In the genomic region with DNA sequence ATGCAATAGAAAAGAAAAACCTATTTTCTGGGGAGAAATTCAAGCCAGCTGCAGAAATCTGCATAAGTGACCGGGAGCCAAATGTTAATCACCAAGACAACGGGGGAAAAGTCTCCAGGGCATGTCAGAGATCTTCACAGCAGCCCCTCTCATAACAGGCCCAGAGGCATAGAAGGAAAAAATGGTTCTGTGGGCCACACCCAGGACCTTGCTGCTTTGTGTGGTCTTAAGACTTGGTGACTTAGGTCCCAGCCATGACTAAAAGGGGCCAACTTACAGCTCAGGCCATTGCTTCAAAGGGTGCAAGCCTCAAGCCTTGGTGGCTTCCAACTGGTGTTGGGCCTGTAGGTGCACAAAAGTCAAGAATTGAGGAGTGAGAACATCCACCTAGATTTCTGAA, we compare ENCODE assay signal across 38 cellular contexts.
"Had no signal": no experiment of that assay in that cellular context is flagged by ENCODE, and none has a peak within 500 bp of the region (broad histone marks: within the 10 kb centered on the region; RNA-seq: fewer than 3 reads in every experiment).

No MANE protein-coding gene starts in this region.

- H3K4me1 ChIP-seq: adrenal gland, ascending aorta, body of pancreas, breast epithelium had no signal

- H3K27me3 ChIP-seq: adrenal gland, ascending aorta, body of pancreas, brain microvascular endothelial cell, breast epithelium, cardiac muscle cell had no signal

- H3K36me3 Mint-ChIP-seq: activated naive CD4-positive, alpha-beta T cell treated with anti-CD3 and anti-CD28 coated beads, Interleukin-2, amount 10 ng/mL, durations not matched to agents 7 days and 5 days; activated naive CD4-positive, alpha-beta T cell treated with anti-CD3 and anti-CD28 coated beads, Interleukin-2, amount 50 U/mL, for 24 hours; activated naive CD8-positive, alpha-beta T cell; activated naive CD8-positive, alpha-beta T cell treated with anti-CD3 and anti-CD28 coated beads for 36 hours; activated naive CD8-positive, alpha-beta T cell treated with anti-CD3 and anti-CD28 coated beads, Interleukin-2, amount 10 ng/mL, durations not matched to agents 7 days and 5 days; brain had no signal

- H3K4me3 ChIP-seq: adrenal gland, ascending aorta, body of pancreas, breast epithelium, cardiac muscle cell had no signal

- DNase-seq: activated effector memory CD4-positive, alpha-beta T cell treated with anti-CD3 and anti-CD28 coated beads, Interleukin-2, amount 50 U/mL, for 16 hours; activated effector memory CD4-positive, alpha-beta T cell treated with Interleukin-2 at 50 U/mL for 16 hours; activated gamma-delta T cell; activated gamma-delta T cell treated with Interleukin-2 at 50 U/mL for 16 hours; activated naive CD4-positive, alpha-beta T cell; activated naive CD4-positive, alpha-beta T cell treated with anti-CD3 and anti-CD28 coated beads for 36 hours; activated naive CD4-positive, alpha-beta T cell treated with anti-CD3 and anti-CD28 coated beads, Interleukin-2, amount 10 ng/mL, durations not matched to agents 7 days and 5 days; activated naive CD4-positive, alpha-beta T cell treated with anti-CD3 and anti-CD28 coated beads, Interleukin-2, amount 50 U/mL, for 16 hours; activated naive CD4-positive, alpha-beta T cell treated with Interleukin-2 at 50 U/mL for 16 hours; activated naive CD8-positive, alpha-beta T cell treated with anti-CD3 and anti-CD28 coated beads for 36 hours; activated naive CD8-positive, alpha-beta T cell treated with anti-CD3 and anti-CD28 coated beads, Interleukin-2, amount 10 ng/mL, durations not matched to agents 7 days and 5 days; activated naive CD8-positive, alpha-beta T cell treated with anti-CD3 and anti-CD28 coated beads, Interleukin-2, amount 50 U/mL, for 24 hours; activated T-cell treated with anti-CD3 and anti-CD28 coated beads, Interleukin-2, amount 50 U/mL, for 1 hour; activated T-cell treated with anti-CD3 and anti-CD28 coated beads, Interleukin-2, amount 50 U/mL, for 24 hours; activated T-cell treated with anti-CD3 and anti-CD28 coated beads, Interleukin-2, amount 50 U/mL, for 4 hours; activated T-cell treated with anti-CD3 and anti-CD28 coated beads, Interleukin-2, amount 50 U/mL, for 48 hours; activated T-cell treated with anti-CD3 and anti-CD28 coated beads, Interleukin-2, amount 50 U/mL, for 72 hours; adrenal gland; amniotic stem cell; amygdala; anterior cingulate cortex; aorta; body of pancreas; brain microvascular endothelial cell; caudate nucleus; central memory CD4-positive, alpha-beta T cell; cerebellar nuclear complex had no signal

- ATAC-seq: activated naive CD4-positive, alpha-beta T cell treated with anti-CD3 and anti-CD28 coated beads, Interleukin-2, amount 50 U/mL, for 72 hours; activated naive CD8-positive, alpha-beta T cell treated with anti-CD3 and anti-CD28 coated beads, Interleukin-2, amount 50 U/mL, for 24 hours; activated T-cell treated with anti-CD3 and anti-CD28 coated beads, Interleukin-2, amount 50 U/mL, for 4 hours; activated T-cell treated with anti-CD3 and anti-CD28 coated beads, Interleukin-2, amount 50 U/mL, for 72 hours; activated T-helper 17 cell treated with anti-CD3 and anti-CD28 coated beads, Interleukin-2, amount 50 U/mL, for 72 hours; body of pancreas had no signal

- H3K27me3 Mint-ChIP-seq: activated naive CD4-positive, alpha-beta T cell treated with anti-CD3 and anti-CD28 coated beads, Interleukin-2, amount 10 ng/mL, durations not matched to agents 7 days and 5 days; activated naive CD4-positive, alpha-beta T cell treated with anti-CD3 and anti-CD28 coated beads, Interleukin-2, amount 50 U/mL, for 24 hours; activated naive CD8-positive, alpha-beta T cell; activated naive CD8-positive, alpha-beta T cell treated with anti-CD3 and anti-CD28 coated beads for 36 hours; activated naive CD8-positive, alpha-beta T cell treated with anti-CD3 and anti-CD28 coated beads, Interleukin-2, amount 10 ng/mL, durations not matched to agents 7 days and 5 days; activated naive CD8-positive, alpha-beta T cell treated with anti-CD3 and anti-CD28 coated beads, Interleukin-2, amount 50 U/mL, for 24 hours; activated T-cell treated with anti-CD3 and anti-CD28 coated beads, Interleukin-2, amount 50 U/mL, for 24 hours; activated T-helper 17 cell treated with anti-CD3 and anti-CD28 coated beads, Interleukin-2, amount 50 U/mL, for 72 hours; brain; central memory CD8-positive, alpha-beta T cell had no signal

- H3K36me3 ChIP-seq: ascending aorta, brain microvascular endothelial cell, breast epithelium, cardiac muscle cell had no signal

- H3K27ac Mint-ChIP-seq: activated naive CD4-positive, alpha-beta T cell treated with anti-CD3 and anti-CD28 coated beads for 36 hours; activated naive CD4-positive, alpha-beta T cell treated with anti-CD3 and anti-CD28 coated beads, Interleukin-2, amount 10 ng/mL, durations not matched to agents 7 days and 5 days; activated naive CD4-positive, alpha-beta T cell treated with anti-CD3 and anti-CD28 coated beads, Interleukin-2, amount 50 U/mL, for 24 hours; activated naive CD4-positive, alpha-beta T cell treated with anti-CD3 and anti-CD28 coated beads, Interleukin-2, amount 50 U/mL, for 72 hours; activated naive CD8-positive, alpha-beta T cell; activated naive CD8-positive, alpha-beta T cell treated with anti-CD3 and anti-CD28 coated beads for 36 hours; activated naive CD8-positive, alpha-beta T cell treated with anti-CD3 and anti-CD28 coated beads, Interleukin-2, amount 10 ng/mL, durations not matched to agents 7 days and 5 days; activated naive CD8-positive, alpha-beta T cell treated with anti-CD3 and anti-CD28 coated beads, Interleukin-2, amount 50 U/mL, for 24 hours; activated T-cell treated with anti-CD3 and anti-CD28 coated beads, Interleukin-2, amount 50 U/mL, for 24 hours; activated T-cell treated with anti-CD3 and anti-CD28 coated beads, Interleukin-2, amount 50 U/mL, for 72 hours; activated T-helper 1 cell treated with anti-CD3 and anti-CD28 coated beads, Interleukin-12 subunit alpha, Interleukin-12 subunit beta, Interleukin-2, Interleukin-4 antibody, amounts not matched to agents 30 ng/mL and 10 ng/mL and 1 ng/mL, durations not matched to agents 14 hours and 24 hours and 36 hours; activated T-helper 17 cell treated with anti-CD3 and anti-CD28 coated beads, Interleukin-2, amount 50 U/mL, for 72 hours; activated T-helper 2 cell treated with anti-CD3 and anti-CD28 coated beads, Interferon-gamma antibody, Interleukin-2, Interleukin-4, amounts not matched to agents 10 μg/mL and 5 μg/mL and 100 μg/mL, durations not matched to agents 14 hours and 24 hours and 36 hours; brain had no signal

- H3K4me1 Mint-ChIP-seq: activated naive CD4-positive, alpha-beta T cell treated with anti-CD3 and anti-CD28 coated beads, Interleukin-2, amount 10 ng/mL, durations not matched to agents 7 days and 5 days; activated naive CD4-positive, alpha-beta T cell treated with anti-CD3 and anti-CD28 coated beads, Interleukin-2, amount 50 U/mL, for 24 hours; activated naive CD8-positive, alpha-beta T cell treated with anti-CD3 and anti-CD28 coated beads for 36 hours; activated naive CD8-positive, alpha-beta T cell treated with anti-CD3 and anti-CD28 coated beads, Interleukin-2, amount 10 ng/mL, durations not matched to agents 7 days and 5 days; activated naive CD8-positive, alpha-beta T cell treated with anti-CD3 and anti-CD28 coated beads, Interleukin-2, amount 50 U/mL, for 24 hours; activated T-helper 17 cell treated with anti-CD3 and anti-CD28 coated beads, Interleukin-2, amount 50 U/mL, for 72 hours; brain; central memory CD8-positive, alpha-beta T cell had no signal

- H3K27ac ChIP-seq: adrenal gland, ascending aorta, body of pancreas, brain microvascular endothelial cell, breast epithelium, cardiac muscle cell had no signal

- H3K9me3 ChIP-seq: adrenal gland, ascending aorta, body of pancreas, breast epithelium had no signal

- H3K4me3 Mint-ChIP-seq: activated naive CD4-positive, alpha-beta T cell treated with anti-CD3 and anti-CD28 coated beads for 36 hours; activated naive CD4-positive, alpha-beta T cell treated with anti-CD3 and anti-CD28 coated beads, Interleukin-2, amount 10 ng/mL, durations not matched to agents 7 days and 5 days; activated naive CD4-positive, alpha-beta T cell treated with anti-CD3 and anti-CD28 coated beads, Interleukin-2, amount 50 U/mL, for 24 hours; activated naive CD8-positive, alpha-beta T cell; activated naive CD8-positive, alpha-beta T cell treated with anti-CD3 and anti-CD28 coated beads for 36 hours; activated naive CD8-positive, alpha-beta T cell treated with anti-CD3 and anti-CD28 coated beads, Interleukin-2, amount 10 ng/mL, durations not matched to agents 7 days and 5 days; activated naive CD8-positive, alpha-beta T cell treated with anti-CD3 and anti-CD28 coated beads, Interleukin-2, amount 50 U/mL, for 24 hours; activated T-cell treated with anti-CD3 and anti-CD28 coated beads, Interleukin-2, amount 50 U/mL, for 24 hours; activated T-cell treated with anti-CD3 and anti-CD28 coated beads, Interleukin-2, amount 50 U/mL, for 4 hours; activated T-cell treated with anti-CD3 and anti-CD28 coated beads, Interleukin-2, amount 50 U/mL, for 72 hours; activated T-helper 1 cell treated with anti-CD3 and anti-CD28 coated beads, Interleukin-12 subunit alpha, Interleukin-12 subunit beta, Interleukin-2, Interleukin-4 antibody, amounts not matched to agents 30 ng/mL and 10 ng/mL and 1 ng/mL, durations not matched to agents 14 hours and 24 hours and 36 hours; activated T-helper 17 cell treated with anti-CD3 and anti-CD28 coated beads, Interleukin-2, amount 50 U/mL, for 72 hours; brain; central memory CD8-positive, alpha-beta T cell had no signal
